Comparison of ENCODE assay signal across 22 cellular contexts in the genomic region with DNA sequence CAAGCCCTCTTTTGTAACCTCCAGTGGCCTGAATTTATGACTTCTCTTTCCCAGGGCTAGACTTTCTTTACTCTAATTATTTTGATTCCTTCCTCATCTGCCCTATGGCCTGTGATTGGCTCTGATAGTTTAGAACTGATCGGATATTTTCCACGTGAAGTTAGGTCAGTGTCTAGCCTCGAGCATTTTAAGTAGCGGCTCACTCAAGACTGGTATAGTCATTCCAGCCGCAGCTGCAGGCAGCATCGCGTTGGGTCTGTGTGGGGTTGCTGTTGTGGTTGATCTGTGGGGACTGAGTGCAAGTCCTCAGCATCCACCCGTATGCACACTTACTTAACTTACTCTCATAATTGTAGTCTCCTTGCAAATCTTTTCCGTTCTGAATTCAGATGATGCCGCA.
"Had no signal": no experiment of that assay in that cellular context is flagged by ENCODE, and none has a peak within 500 bp of the region (broad histone marks: within the 10 kb centered on the region; RNA-seq: fewer than 3 reads in every experiment).

No MANE protein-coding gene starts in this region.

- H3K4me3 ChIP-seq: ovary had no signal

- H3K27me3 ChIP-seq: ovary had no signal

- H3K36me3 ChIP-seq: ovary had no signal

- DNase-seq: activated CD4-positive, alpha-beta T cell treated with anti-CD3 and anti-CD28 coated beads for 36 hours; activated CD4-positive, CD25-positive, alpha-beta regulatory T cell; activated CD8-positive, alpha-beta memory T cell treated with anti-CD3 and anti-CD28 coated beads, Interleukin-2, amount 10 ng/mL, durations not matched to agents 7 days and 5 days; activated CD8-positive, alpha-beta T cell treated with anti-CD3 and anti-CD28 coated beads, Interleukin-2, amount 10 ng/mL, durations not matched to agents 7 days and 5 days; activated naive CD8-positive, alpha-beta T cell treated with anti-CD3 and anti-CD28 coated beads, Interleukin-2, amount 50 U/mL, for 24 hours; activated T-cell treated with anti-CD3 and anti-CD28 coated beads, Interleukin-2, amount 50 U/mL, for 48 hours; effector CD8-positive, alpha-beta T cell; hypothalamus; immature natural killer cell; kidney; left colon; naive B cell; nephron progenitor cell; stimulated activated CD4-positive, alpha-beta T cell treated with anti-CD3 and anti-CD28 coated beads, Interleukin-15, amount 100 ng/mL, for 24 hours; stimulated activated CD4-positive, alpha-beta T cell treated with anti-CD3 and anti-CD28 coated beads, Interleukin-2, amount 100 ng/mL, for 24 hours; stimulated activated naive CD4-positive, alpha-beta T cell; T-helper 1 cell had no signal

- FAIRE-seq: bronchial epithelial cell, colon, endometrium, kidney had no signal

- ATAC-seq: activated CD4-positive, alpha-beta T cell treated with anti-CD3 and anti-CD28 coated beads for 36 hours; activated CD8-positive, alpha-beta memory T cell treated with anti-CD3 and anti-CD28 coated beads, Interleukin-2, amount 10 ng/mL, durations not matched to agents 7 days and 5 days; activated CD8-positive, alpha-beta T cell treated with anti-CD3 and anti-CD28 coated beads, Interleukin-2, amount 10 ng/mL, durations not matched to agents 7 days and 5 days; activated naive CD8-positive, alpha-beta T cell treated with anti-CD3 and anti-CD28 coated beads, Interleukin-2, amount 50 U/mL, for 24 hours had no signal

- H3K9me3 ChIP-seq: ovary had no signal

- H3K27ac ChIP-seq: epithelial cell of prostate, ovary had no signal
